Comparison of ENCODE assay signal across 17 cellular contexts in the genomic region with DNA sequence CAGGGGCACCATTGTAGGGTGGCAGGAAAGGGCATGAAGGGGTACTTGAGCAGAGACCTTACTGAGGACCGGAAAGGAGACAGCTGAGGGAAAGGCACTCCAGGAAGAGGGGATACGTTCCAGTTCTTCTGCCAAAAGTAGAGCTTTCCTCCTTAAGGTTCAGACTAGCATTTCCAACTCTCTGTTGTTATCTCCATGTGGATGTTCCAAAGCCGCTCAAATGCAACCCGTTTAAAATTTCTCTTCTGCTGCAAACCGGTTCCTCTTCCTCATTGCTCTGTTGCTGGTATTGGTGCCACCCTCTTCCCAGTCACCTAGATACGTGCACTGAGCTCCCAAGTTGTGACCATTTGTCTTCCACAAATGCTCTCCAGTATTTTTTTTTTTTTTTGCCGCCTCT. TPM values are rescaled to one million over a fixed set of nuclear protein-coding genes. Genes with fewer than 3 reads are reported as not detected.
DNase-seq lines count a peak whose midpoint lies in the region; ATAC-seq and TF ChIP-seq lines count a peak whose summit lies in the region.
"Had no signal": no experiment of that assay in that cellular context is flagged by ENCODE, and none has a peak within 500 bp of the region (broad histone marks: within the 10 kb centered on the region; RNA-seq: fewer than 3 reads in every experiment).

No MANE protein-coding gene starts in this region.

- H3K27ac Mint-ChIP-seq in endodermal cell: peak overlapping the region; percentile 50
- no peak overlapping the region for H3K27ac Mint-ChIP-seq in osteocyte (ENCODE audit: unreplicated experiment)
- H3K27ac Mint-ChIP-seq: CD14-positive monocyte had no signal

- DNase-seq in RWPE1 (ENCODE audit: low spot score) (no peak), endodermal cell (no peak), osteocyte (ENCODE audit: extremely low spot score, unreplicated experiment) (peak; percentile 38), esophagus muscularis mucosa (ENCODE audit: extremely low spot score) (no peak), NCI-H1092 treated with DMSO at 0.1 percent for 48 hours (lab: John Stamatoyannopoulos, UW) (no peak)
- DNase-seq in stimulated activated CD4-positive, alpha-beta T cell treated with anti-CD3 and anti-CD28 coated beads, Interleukin-12 subunit alpha, Interleukin-12 subunit beta, amount 100 ng/mL, for 4 hours: no peak
- DNase-seq: Caco-2; CD8-positive, alpha-beta memory T cell; DMS53; GF-D8; HCEC 1CT had no signal

- no peak for ATAC-seq in HG03354 (IDR thresholded peaks at IDR 0.05; ENCODE audit: poor library complexity, severe bottlenecking, unreplicated experiment)
- ATAC-seq: A549 had no signal

- no peak overlapping the region for H3K9ac ChIP-seq in endodermal cell (ENCODE audit: extremely low read depth, low read length, poor library complexity, severe bottlenecking)

- WGBS in endodermal cell (ENCODE audit: insufficient coverage in 1 of 2, insufficient read length in 1 of 2), 2 experiments: 94 to 100% methylated on average over 5 to 7 of the region's 7 CpGs
- 93% methylated on average over 7 of the region's 7 CpGs for WGBS in esophagus muscularis mucosa

- H3K36me3 Mint-ChIP-seq in endodermal cell (ENCODE audit: low read depth): peaks cover 54% of the 10 kb centered on the region
- peaks cover 32% of the 10 kb centered on the region for H3K36me3 Mint-ChIP-seq in osteocyte (ENCODE audit: unreplicated experiment)

- H3K4me3 Mint-ChIP-seq in endodermal cell: no peak overlapping the region
- H3K4me3 Mint-ChIP-seq in osteocyte (ENCODE audit: unreplicated experiment): no peak overlapping the region
- H3K4me3 Mint-ChIP-seq: CD14-positive monocyte had no signal

- H3K36me3 ChIP-seq in endodermal cell (ENCODE audit: control insufficient read depth, insufficient read depth, low read length) (peaks cover 26% of the 10 kb centered on the region), esophagus muscularis mucosa (peaks cover 17 to 41% (median 29%) of the 10 kb centered on the region in 4 donors)

- H3K27me3 ChIP-seq in endodermal cell (ENCODE audit: control insufficient read depth, insufficient read depth, low read length, poor library complexity, severe bottlenecking) (no peaks in the 10 kb centered on the region), esophagus muscularis mucosa (peaks cover 0 to 21% (median 0%) of the 10 kb centered on the region in 4 donors)

- no peak for TF ChIP-seq EP300 in esophagus muscularis mucosa (IDR thresholded peaks at IDR 0.05)

- no peak for TF ChIP-seq CTCF in RWPE1 (conservative IDR thresholded peaks at IDR 0.05; ENCODE audit: low read depth)
- no peak for TF ChIP-seq CTCF in endodermal cell (conservative IDR thresholded peaks at IDR 0.05)
- TF ChIP-seq CTCF in osteocyte (IDR thresholded peaks at IDR 0.05): no peak
- TF ChIP-seq CTCF in esophagus muscularis mucosa (IDR thresholded peaks at IDR 0.05): no peak

- intact Hi-C loops in esophagus muscularis mucosa (cut with DNase I): no loop called here

- H3K4me1 Mint-ChIP-seq in endodermal cell (no peaks in the 10 kb centered on the region), osteocyte (ENCODE audit: unreplicated experiment) (peaks cover 2% of the 10 kb centered on the region)
- H3K4me1 Mint-ChIP-seq: CD14-positive monocyte; CD8-positive, alpha-beta memory T cell had no signal

- H3K4me3 ChIP-seq in endodermal cell (ENCODE audit: low read length) (no peak overlapping the region), esophagus muscularis mucosa (no peak overlapping the region)
- H3K4me3 ChIP-seq: A549 had no signal

- H3K9me3 ChIP-seq in endodermal cell (ENCODE audit: control insufficient read depth, low read length) (peaks cover 4% of the 10 kb centered on the region), esophagus muscularis mucosa (peaks cover 0 to 22% (median 6%) of the 10 kb centered on the region in 4 donors)
- H3K9me3 ChIP-seq: Caco-2 had no signal

- no peaks in the 10 kb centered on the region for H3K4me1 ChIP-seq in endodermal cell (ENCODE audit: control insufficient read depth, insufficient read depth, low read length)
- peaks cover 0 to 4% (median 4%) of the 10 kb centered on the region in 4 donors for H3K4me1 ChIP-seq in esophagus muscularis mucosa
- H3K4me1 ChIP-seq: A549, Caco-2 had no signal

- POLR2A ChIA-PET in RWPE1 (lab: Yijun Ruan, JAX; ENCODE audit: low non-redundant PET): interaction anchor here (0.7 kb wide), 1 partner anchor 172 kb away, joined by 5 read pairs; no protein-coding TSS in a partner anchor

- H3K27ac ChIP-seq in RWPE1 (peak overlapping the region; percentile 12), endodermal cell (ENCODE audit: low read depth, low read length) (no peak overlapping the region), esophagus muscularis mucosa (replicated peaks in 1 of 4) (no peak overlapping the region)
- H3K27ac ChIP-seq: A549, HL-60 had no signal

- H3K9me3 Mint-ChIP-seq in endodermal cell (peaks cover 14% of the 10 kb centered on the region), osteocyte (ENCODE audit: unreplicated experiment) (peaks cover 7% of the 10 kb centered on the region)

- TF ChIP-seq POLR2A in esophagus muscularis mucosa (IDR thresholded peaks at IDR 0.05; ENCODE audit: low read depth): no peak

- CTCF ChIA-PET in RWPE1 (lab: Yijun Ruan, JAX): no interaction called here

- H3K27me3 Mint-ChIP-seq in endodermal cell (ENCODE audit: insufficient read depth) (no peaks in the 10 kb centered on the region), osteocyte (ENCODE audit: unreplicated experiment) (no peaks in the 10 kb centered on the region)

RNA-seq across cellular contexts. Expression of gene TMEM209, which starts 47.5 kb away (rescaled TPM):
- total RNA-seq in endodermal cell (10 to 100 TPM; 30.9 to 37.9 TPM), osteocyte (22.7 and 23.4 TPM in 2 replicates), esophagus muscularis mucosa (1 to 10 TPM; 6.8 to 8.7 (median 8.0) TPM)
- polyA plus RNA-seq in endodermal cell (2013, experiment 1 of 2): 32.7 TPM
- 30.7 TPM for polyA plus RNA-seq in endodermal cell (2013, experiment 2 of 2)

RNA-seq across cellular contexts. Expression of gene SSMEM1, which starts 50.0 kb away (rescaled TPM):
- not detected for total RNA-seq in endodermal cell
- not detected for polyA plus RNA-seq in endodermal cell (2013, experiment 1 of 2)
- polyA plus RNA-seq in endodermal cell (2013, experiment 2 of 2): not detected
- not detected in 2 replicates for total RNA-seq in osteocyte
- total RNA-seq in esophagus muscularis mucosa: not detected
- total RNA-seq: Caco-2; CD8-positive, alpha-beta memory T cell; H1 had no signal
- polyA plus RNA-seq: A549; AG04450; CD14-positive monocyte; CD8-positive, alpha-beta memory T cell; H1 had no signal
